3 cellular contexts compared by ENCODE assay signal in genomic region chr2:150676747-150677382, GRCh38.
TF ChIP-seq lines count a peak whose summit lies in the region.

No MANE protein-coding gene starts in this region.

TF ChIP-seq in liver, 16 proteins besides CTCF, POLR2A, EP300 and RAD21:
- TF ChIP-seq FOXA2 (IDR thresholded peaks at IDR 0.05) (peak; percentile 54), ZBTB33 (IDR thresholded peaks at IDR 0.05) (peak; percentile 58), GABPA (IDR thresholded peaks at IDR 0.05 in 1 of 2, conservative IDR thresholded peaks at IDR 0.05 in 1 of 2) (no peak), YY1 (IDR thresholded peaks at IDR 0.05) (peak; percentile 83), REST (IDR thresholded peaks at IDR 0.05) (peak; percentile 65), HNF4A (conservative IDR thresholded peaks at IDR 0.05) (peak; percentile 94 to 97), HNF4G (IDR thresholded peaks at IDR 0.05) (peak; percentile 72), EGR1 (IDR thresholded peaks at IDR 0.05; ENCODE audit: low read depth in 2 of 2) (no peak), JUND (IDR thresholded peaks at IDR 0.05) (peak; percentile 75 to 88), TAF1 (conservative IDR thresholded peaks at IDR 0.05) (no peak), NR2F2 (IDR thresholded peaks at IDR 0.05) (peak; percentile 22), ATF3 (IDR thresholded peaks at IDR 0.05) (peak; percentile 52), FOXA1 (IDR thresholded peaks at IDR 0.05) (no peak), RXRA (IDR thresholded peaks at IDR 0.05) (peak; percentile 97 to 98), MAX (IDR thresholded peaks at IDR 0.05) (peak; percentile 60), SP1 (IDR thresholded peaks at IDR 0.05) (peak; percentile 98)
TF ChIP-seq in liver: peak in this region for 12.

TF ChIP-seq in HepG2, 621 proteins besides CTCF, POLR2A, EP300 and RAD21 (continues in another document):
- TF ChIP-seq BORCS8-MEF2B (CRISPR knock-in tag; IDR thresholded peaks at IDR 0.05) = no peak
- no peak for TF ChIP-seq WIZ (CRISPR knock-in tag; IDR thresholded peaks at IDR 0.05)
- no peak for TF ChIP-seq SOX6 (IDR thresholded peaks at IDR 0.05)
- no peak for TF ChIP-seq SOX6 (CRISPR knock-in tag; IDR thresholded peaks at IDR 0.05)
- no peak for TF ChIP-seq ZNF512B (CRISPR knock-in tag; IDR thresholded peaks at IDR 0.05; ENCODE audit: borderline replicate concordance)
- TF ChIP-seq ZMYM2 (CRISPR knock-in tag; IDR thresholded peaks at IDR 0.05) = no peak
- no peak for TF ChIP-seq ZSCAN31 (CRISPR knock-in tag; IDR thresholded peaks at IDR 0.05; ENCODE audit: low read depth)
- no peak for TF ChIP-seq PRDM4 (CRISPR knock-in tag; IDR thresholded peaks at IDR 0.05; ENCODE audit: borderline replicate concordance)
- TF ChIP-seq ZNF580 (CRISPR knock-in tag; IDR thresholded peaks at IDR 0.05; ENCODE audit: borderline replicate concordance, low read depth) = no peak
- TF ChIP-seq NR3C1 (CRISPR knock-in tag; IDR thresholded peaks at IDR 0.05) = no peak
- no peak for TF ChIP-seq IRX3 (CRISPR knock-in tag; IDR thresholded peaks at IDR 0.05; ENCODE audit: borderline replicate concordance, low read depth)
- TF ChIP-seq REST (IDR thresholded peaks at IDR 0.05; ENCODE audit: borderline replicate concordance in 1 of 2, low read depth in 1 of 2, low read length in 2 of 2) = no peak
- TF ChIP-seq EED (CRISPR knock-in tag; IDR thresholded peaks at IDR 0.05) = no peak
- TF ChIP-seq RBM39 (IDR thresholded peaks at IDR 0.05; ENCODE audit: low read depth, low read length, poor library complexity, severe bottlenecking) = no peak
- no peak for TF ChIP-seq KLF15 (CRISPR knock-in tag; IDR thresholded peaks at IDR 0.05; ENCODE audit: borderline replicate concordance)
- no peak for TF ChIP-seq BRCA1 (CRISPR knock-in tag; IDR thresholded peaks at IDR 0.05)
- no peak for TF ChIP-seq NFIB (CRISPR knock-in tag; IDR thresholded peaks at IDR 0.05; ENCODE audit: borderline replicate concordance)
- TF ChIP-seq HOXA3 (CRISPR knock-in tag; IDR thresholded peaks at IDR 0.05) = no peak

TF ChIP-seq in endothelial cell of umbilical vein, 7 proteins besides CTCF, POLR2A, EP300 and RAD21:
- TF ChIP-seq EZH2 (IDR thresholded peaks at IDR 0.05; ENCODE audit: borderline replicate concordance, low read depth, low read length, severe bottlenecking) (no peak), MAX (IDR thresholded peaks at IDR 0.05; ENCODE audit: insufficient read depth, insufficient read length) (no peak), MYC (IDR thresholded peaks at IDR 0.05; ENCODE audit: low read depth, low read length) (no peak), GATA2 (IDR thresholded peaks at IDR 0.05; ENCODE audit: insufficient read depth, insufficient read length, low read depth, low read length) (no peak)
